1 cellular context compared by ENCODE assay signal in genomic region chr2:199463000-199463692, GRCh38.
TF ChIP-seq lines count a peak whose summit lies in the region.

No MANE protein-coding gene starts in this region.

TF ChIP-seq in A549, 52 proteins besides CTCF, POLR2A, EP300 and RAD21 (continued from another document):
- TF ChIP-seq, protein P1, sequence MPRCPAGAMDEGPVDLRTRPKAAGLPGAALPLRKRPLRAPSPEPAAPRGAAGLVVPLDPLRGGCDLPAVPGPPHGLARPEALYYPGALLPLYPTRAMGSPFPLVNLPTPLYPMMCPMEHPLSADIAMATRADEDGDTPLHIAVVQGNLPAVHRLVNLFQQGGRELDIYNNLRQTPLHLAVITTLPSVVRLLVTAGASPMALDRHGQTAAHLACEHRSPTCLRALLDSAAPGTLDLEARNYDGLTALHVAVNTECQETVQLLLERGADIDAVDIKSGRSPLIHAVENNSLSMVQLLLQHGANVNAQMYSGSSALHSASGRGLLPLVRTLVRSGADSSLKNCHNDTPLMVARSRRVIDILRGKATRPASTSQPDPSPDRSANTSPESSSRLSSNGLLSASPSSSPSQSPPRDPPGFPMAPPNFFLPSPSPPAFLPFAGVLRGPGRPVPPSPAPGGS (IDR thresholded peaks at IDR 0.05), result no peak
- TF ChIP-seq PHF8 (IDR thresholded peaks at IDR 0.05; ENCODE audit: borderline replicate concordance, low read depth) (peak; percentile 60; the same call in 1 of the 2 replicates), NR3C1 (IDR thresholded peaks at IDR 0.05) (no peak), CHD2 (IDR thresholded peaks at IDR 0.05; ENCODE audit: low read length, partially characterized antibody) (peak; percentile 26), JUN (IDR thresholded peaks at IDR 0.05) (0 out of 5 replicates have a peak, but pooled peaks of 1 of the 2 experiments have one; percentile 31), ZC3H11A (IDR thresholded peaks at IDR 0.05) (no peak), FOSL2 (IDR thresholded peaks at IDR 0.05) (no peak), FOSL2 (CRISPR knock-in tag; IDR thresholded peaks at IDR 0.05) (no peak), RNF2 (IDR thresholded peaks at IDR 0.05; ENCODE audit: borderline replicate concordance, low read depth) (no peak), HOXA7 (CRISPR knock-in tag; IDR thresholded peaks at IDR 0.05) (no peak), ZFP36 (IDR thresholded peaks at IDR 0.05; ENCODE audit: borderline replicate concordance, partially characterized antibody) (no peak), SMC3 (IDR thresholded peaks at IDR 0.05) (peak; percentile 84), JUNB (IDR thresholded peaks at IDR 0.05) (no peak)
- TF ChIP-seq, protein P2, sequence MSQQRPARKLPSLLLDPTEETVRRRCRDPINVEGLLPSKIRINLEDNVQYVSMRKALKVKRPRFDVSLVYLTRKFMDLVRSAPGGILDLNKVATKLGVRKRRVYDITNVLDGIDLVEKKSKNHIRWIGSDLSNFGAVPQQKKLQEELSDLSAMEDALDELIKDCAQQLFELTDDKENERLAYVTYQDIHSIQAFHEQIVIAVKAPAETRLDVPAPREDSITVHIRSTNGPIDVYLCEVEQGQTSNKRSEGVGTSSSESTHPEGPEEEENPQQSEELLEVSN (IDR thresholded peaks at IDR 0.05; ENCODE audit: borderline replicate concordance, low read depth), result peak; percentile 68; the same call in 1 of the 2 replicates
- TF ChIP-seq, protein P3, sequence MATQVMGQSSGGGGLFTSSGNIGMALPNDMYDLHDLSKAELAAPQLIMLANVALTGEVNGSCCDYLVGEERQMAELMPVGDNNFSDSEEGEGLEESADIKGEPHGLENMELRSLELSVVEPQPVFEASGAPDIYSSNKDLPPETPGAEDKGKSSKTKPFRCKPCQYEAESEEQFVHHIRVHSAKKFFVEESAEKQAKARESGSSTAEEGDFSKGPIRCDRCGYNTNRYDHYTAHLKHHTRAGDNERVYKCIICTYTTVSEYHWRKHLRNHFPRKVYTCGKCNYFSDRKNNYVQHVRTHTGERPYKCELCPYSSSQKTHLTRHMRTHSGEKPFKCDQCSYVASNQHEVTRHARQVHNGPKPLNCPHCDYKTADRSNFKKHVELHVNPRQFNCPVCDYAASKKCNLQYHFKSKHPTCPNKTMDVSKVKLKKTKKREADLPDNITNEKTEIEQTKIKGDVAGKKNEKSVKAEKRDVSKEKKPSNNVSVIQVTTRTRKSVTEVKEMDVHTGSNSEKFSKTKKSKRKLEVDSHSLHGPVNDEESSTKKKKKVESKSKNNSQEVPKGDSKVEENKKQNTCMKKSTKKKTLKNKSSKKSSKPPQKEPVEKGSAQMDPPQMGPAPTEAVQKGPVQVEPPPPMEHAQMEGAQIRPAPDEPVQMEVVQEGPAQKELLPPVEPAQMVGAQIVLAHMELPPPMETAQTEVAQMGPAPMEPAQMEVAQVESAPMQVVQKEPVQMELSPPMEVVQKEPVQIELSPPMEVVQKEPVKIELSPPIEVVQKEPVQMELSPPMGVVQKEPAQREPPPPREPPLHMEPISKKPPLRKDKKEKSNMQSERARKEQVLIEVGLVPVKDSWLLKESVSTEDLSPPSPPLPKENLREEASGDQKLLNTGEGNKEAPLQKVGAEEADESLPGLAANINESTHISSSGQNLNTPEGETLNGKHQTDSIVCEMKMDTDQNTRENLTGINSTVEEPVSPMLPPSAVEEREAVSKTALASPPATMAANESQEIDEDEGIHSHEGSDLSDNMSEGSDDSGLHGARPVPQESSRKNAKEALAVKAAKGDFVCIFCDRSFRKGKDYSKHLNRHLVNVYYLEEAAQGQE (IDR thresholded peaks at IDR 0.05), result no peak
